ENCODE assay signal across 20 cellular contexts in genomic region chr4:159434496-159435241, GRCh38.
DNase-seq lines count a peak whose midpoint lies in the region; ATAC-seq and TF ChIP-seq lines count a peak whose summit lies in the region.
"Had no signal": no experiment of that assay in that cellular context is flagged by ENCODE, and none has a peak within 500 bp of the region (broad histone marks: within the 10 kb centered on the region; RNA-seq: fewer than 3 reads in every experiment).

No MANE protein-coding gene starts in this region.

- no peaks in the 10 kb centered on the region for H3K4me1 Mint-ChIP-seq in progenitor cell of endocrine pancreas (ENCODE audit: low read depth)

- peak; percentile 85 for DNase-seq in EH (ENCODE audit: low read depth)
- peak; percentile 22 for DNase-seq in RPMI7951 (ENCODE audit: low read depth)
- no peak for DNase-seq in progenitor cell of endocrine pancreas (ENCODE audit: low spot score, unreplicated experiment)
- DNase-seq in stimulated activated naive CD4-positive, alpha-beta T cell treated with Interleukin-2 at 50 U/mL for 16 hours (lab: John Stamatoyannopoulos, UW): no peak
- no peak for DNase-seq in hypothalamus (lab: John Stamatoyannopoulos, UW)
- DNase-seq: activated CD4-positive, alpha-beta T cell treated with anti-CD3 and anti-CD28 coated beads, Interleukin-2, amount 50 U/mL, for 4 hours; activated T-cell treated with anti-CD3 and anti-CD28 coated beads, Interleukin-2, amount 50 U/mL, for 4 hours; AML-193; Caco-2; GOT3; lower lobe of right lung; MG63; naive thymus-derived CD8-positive, alpha-beta T cell; NCI-H1694 treated with DMSO at 0.1 percent for 48 hours; NCI-H510A had no signal

- no peaks in the 10 kb centered on the region for H3K27me3 Mint-ChIP-seq in progenitor cell of endocrine pancreas

- no peaks in the 10 kb centered on the region for H3K9me3 Mint-ChIP-seq in progenitor cell of endocrine pancreas (ENCODE audit: low read depth)
- H3K9me3 Mint-ChIP-seq: activated T-cell treated with anti-CD3 and anti-CD28 coated beads, Interleukin-2, amount 50 U/mL, for 4 hours; naive thymus-derived CD8-positive, alpha-beta T cell had no signal

- H3K36me3 Mint-ChIP-seq in progenitor cell of endocrine pancreas (ENCODE audit: insufficient read depth): no peaks in the 10 kb centered on the region
- H3K36me3 Mint-ChIP-seq: activated naive CD8-positive, alpha-beta T cell; naive thymus-derived CD8-positive, alpha-beta T cell had no signal

- TF ChIP-seq CTCF in progenitor cell of endocrine pancreas (IDR thresholded peaks at IDR 0.05; ENCODE audit: unreplicated experiment): no peak

- no peak overlapping the region for H3K4me3 Mint-ChIP-seq in progenitor cell of endocrine pancreas (ENCODE audit: low read depth)
- H3K4me3 Mint-ChIP-seq: activated naive CD8-positive, alpha-beta T cell; activated T-cell treated with anti-CD3 and anti-CD28 coated beads, Interleukin-2, amount 50 U/mL, for 4 hours; naive thymus-derived CD8-positive, alpha-beta T cell had no signal

- ATAC-seq in esophagus mucosa: peak; percentile 56
- ATAC-seq in HG03571 (IDR thresholded peaks at IDR 0.05; ENCODE audit: unreplicated experiment): no peak
- ATAC-seq in HG03139 (IDR thresholded peaks at IDR 0.05; ENCODE audit: unreplicated experiment): no peak
- ATAC-seq: activated T-cell treated with anti-CD3 and anti-CD28 coated beads, Interleukin-2, amount 50 U/mL, for 4 hours; gastroesophageal sphincter; lower lobe of right lung; naive thymus-derived CD8-positive, alpha-beta T cell had no signal

- H3K27ac Mint-ChIP-seq in progenitor cell of endocrine pancreas: peak overlapping the region; percentile 0
- H3K27ac Mint-ChIP-seq: activated naive CD8-positive, alpha-beta T cell; naive thymus-derived CD8-positive, alpha-beta T cell had no signal

Comparison
In these comparisons a context has a peak if more than half of its experiments do, and no peak if none do; other contexts are left out.
1. DNase-seq: peak in EH (single experiment) and RPMI7951 (single experiment); none in progenitor cell of endocrine pancreas (single experiment), stimulated activated naive CD4-positive, alpha-beta T cell treated with Interleukin-2 at 50 U/mL for 16 hours (single experiment) and hypothalamus (0 of 51).